ENCODE assay signal across 8 cellular contexts in the genomic region with DNA sequence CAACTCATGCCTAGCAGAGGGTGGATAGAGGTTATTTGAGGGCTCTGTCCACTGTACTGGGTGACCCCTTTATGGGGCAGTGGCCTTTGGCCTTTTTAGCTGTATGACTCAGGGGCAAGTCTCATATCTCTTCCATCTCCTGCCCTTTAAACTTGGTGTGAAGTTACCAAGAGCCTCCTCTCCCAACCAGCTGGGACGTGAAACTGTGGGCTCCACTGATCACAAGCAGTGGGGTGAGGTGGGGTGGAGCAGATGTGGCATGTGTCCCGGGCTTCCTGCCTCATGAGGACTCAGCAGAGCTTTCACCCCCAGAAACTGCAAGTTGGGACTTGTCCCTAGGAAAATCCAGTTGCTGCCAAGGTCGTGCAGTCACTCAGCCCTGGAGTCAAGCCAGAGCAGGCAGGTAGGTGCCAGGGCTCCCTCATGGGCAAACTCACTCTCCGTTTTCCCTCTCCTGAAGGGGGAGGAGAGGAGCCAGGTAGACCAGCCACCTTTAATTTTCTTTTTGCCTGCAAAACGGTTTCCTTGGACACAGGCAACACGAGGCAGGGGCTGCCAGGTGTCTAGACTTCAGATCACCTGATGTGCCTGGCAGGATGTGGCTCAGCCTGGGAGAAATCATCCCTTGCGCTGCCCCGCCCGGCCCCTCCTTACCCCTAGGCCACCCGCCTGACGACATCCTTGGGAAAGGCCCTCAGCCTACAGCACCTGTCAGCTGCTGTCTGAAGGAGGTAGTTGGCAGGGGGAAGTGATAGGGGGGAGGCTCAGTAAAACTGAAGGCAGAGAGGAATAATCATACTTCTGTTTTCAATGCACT. TPM values are rescaled to one million over a fixed set of nuclear protein-coding genes. Genes with fewer than 3 reads are reported as not detected.
DNase-seq lines count a peak whose midpoint lies in the region; ATAC-seq and TF ChIP-seq lines count a peak whose summit lies in the region.

No MANE protein-coding gene starts in this region.

- TF ChIP-seq CTCF in astrocyte of the cerebellum (IDR thresholded peaks at IDR 0.05; ENCODE audit: low read depth, low read length, missing control alignments), result no peak

- peak overlapping the region; percentile 68 for H3K27ac ChIP-seq in mesenchymal stem cell (ENCODE audit: low read length, poor library complexity, severe bottlenecking)
- peak overlapping the region; percentile 50 for H3K27ac ChIP-seq in subcutaneous abdominal adipose tissue (ENCODE audit: low read depth, low read length)

- no peak overlapping the region for H2BK12ac ChIP-seq in mesenchymal stem cell (ENCODE audit: low read length in 2 of 2)

- peak overlapping the region in 1 of 2 experiments; percentile 6 for H3K18ac ChIP-seq in mesenchymal stem cell (ENCODE audit: low read depth in 1 of 2, low read length in 2 of 2)

- H2BK5ac ChIP-seq in mesenchymal stem cell (ENCODE audit: low read depth, low read length, poor library complexity, severe bottlenecking), result peak overlapping the region; percentile 1

- H3K4me2 ChIP-seq in mesenchymal stem cell (ENCODE audit: low read length, poor library complexity, severe bottlenecking), result peak overlapping the region; percentile 74

- H3K9me3 ChIP-seq in mesenchymal stem cell (ENCODE audit: control insufficient read depth, low read length) (no peaks in the 10 kb centered on the region), subcutaneous abdominal adipose tissue (ENCODE audit: control insufficient read depth in 5 of 5, low read length in 5 of 5) (no peaks in the 10 kb centered on the region)

- no peak overlapping the region for H2AFZ ChIP-seq in mesenchymal stem cell (ENCODE audit: low read depth, low read length)

- H3K9ac ChIP-seq in mesenchymal stem cell (ENCODE audit: low read length) (peak overlapping the region; percentile 99), subcutaneous abdominal adipose tissue (ENCODE audit: low read length in 5 of 5) (peak overlapping the region in 4 of 5 donors; percentile 1 to 64 (median 41))

- WGBS in mesenchymal stem cell, result 82% methylated on average over 11 of the region's 11 CpGs

- H3K4me1 ChIP-seq in mesenchymal stem cell (ENCODE audit: control insufficient read depth, insufficient read depth, low read depth, low read length) (peaks cover 39% of the 10 kb centered on the region), subcutaneous abdominal adipose tissue (ENCODE audit: control insufficient read depth in 5 of 5, insufficient read depth in 5 of 5, low read length in 5 of 5) (peaks cover 10 to 61% (median 44%) of the 10 kb centered on the region in 5 donors)

- peak overlapping the region; percentile 50 for H4K8ac ChIP-seq in mesenchymal stem cell (ENCODE audit: low read length)

- in situ Hi-C loops in astrocyte of the cerebellum (cut with HindIII; ENCODE audit: low sequenced_read_pairs), result loop anchor here (5.0 kb wide), 1 partner anchor 55 kb away; no protein-coding TSS in a partner anchor

- H3K27me3 ChIP-seq in mesenchymal stem cell (ENCODE audit: control insufficient read depth in 1 of 2, insufficient read depth in 1 of 2, low read length in 2 of 2), result no peaks in the 10 kb centered on the region
- H3K27me3 ChIP-seq in subcutaneous abdominal adipose tissue (ENCODE audit: control insufficient read depth in 5 of 5, insufficient read depth in 4 of 5, low read length in 5 of 5), result no peaks in the 10 kb centered on the region

- DNase-seq in LoVo (ENCODE audit: low spot score) (peak; percentile 64), SKM-1 (lab: John Stamatoyannopoulos, UW; ENCODE audit: unreplicated experiment) (peak; percentile 45), astrocyte of the cerebellum (ENCODE audit: low read depth) (no peak), mesenchymal stem cell (peak; percentile 43), NCI-H1930 (lab: John Stamatoyannopoulos, UW) (no peak)

- H2BK15ac ChIP-seq in mesenchymal stem cell (ENCODE audit: low read depth, poor library complexity, severe bottlenecking), result no peak overlapping the region

- no peak for ATAC-seq in HG03565 (IDR thresholded peaks at IDR 0.05; ENCODE audit: unreplicated experiment)

- H2BK120ac ChIP-seq in mesenchymal stem cell (ENCODE audit: low read depth, low read length), result no peak overlapping the region

- no peak overlapping the region for H2AK5ac ChIP-seq in mesenchymal stem cell (ENCODE audit: low read length, severe bottlenecking)

- no peaks in the 10 kb centered on the region for H3K79me1 ChIP-seq in mesenchymal stem cell (replicated peaks; ENCODE audit: low read length, poor library complexity, severe bottlenecking)

- H3K4me3 ChIP-seq in astrocyte of the cerebellum (ENCODE audit: low read depth, low read length), result peak overlapping the region; percentile 98
- peak overlapping the region; percentile 32 to 93 for H3K4me3 ChIP-seq in mesenchymal stem cell (ENCODE audit: insufficient read depth in 1 of 2, low read depth in 1 of 2, low read length in 2 of 2)
- H3K4me3 ChIP-seq in subcutaneous abdominal adipose tissue (ENCODE audit: low read depth in 1 of 5, low read length in 5 of 5), result peak overlapping the region; percentile 10 to 29 (median 11)

- H3K36me3 ChIP-seq in mesenchymal stem cell (ENCODE audit: control insufficient read depth in 1 of 2, insufficient read depth in 2 of 2, low read depth in 1 of 2, low read length in 2 of 2), result peaks cover 54 to 73% of the 10 kb centered on the region in 2 experiments
- peaks cover 0 to 55% (median 49%) of the 10 kb centered on the region in 5 donors for H3K36me3 ChIP-seq in subcutaneous abdominal adipose tissue (ENCODE audit: control insufficient read depth in 5 of 5, insufficient read depth in 5 of 5, low read length in 5 of 5)

- no peak overlapping the region for H3K23ac ChIP-seq in mesenchymal stem cell (ENCODE audit: low read length in 2 of 2)

- H4K91ac ChIP-seq in mesenchymal stem cell (ENCODE audit: low read length), result no peak overlapping the region

- peak; percentile 20 for TF ChIP-seq POLR2A in GM15510 (IDR thresholded peaks at IDR 0.05; ENCODE audit: borderline replicate concordance, extremely low read depth, insufficient read length)

- peak overlapping the region in 1 of 2 experiments; percentile 49 for H3K14ac ChIP-seq in mesenchymal stem cell (ENCODE audit: low read length in 2 of 2)

- peak overlapping the region; percentile 26 to 40 for H3K4ac ChIP-seq in mesenchymal stem cell (ENCODE audit: low read depth in 1 of 2, low read length in 2 of 2)

RNA-seq across cellular contexts. Expression of gene CDKN1A, which starts 4.0 kb away (rescaled TPM):
- 604 TPM for polyA plus RNA-seq in mesenchymal stem cell (2013, experiment 1 of 2)
- 615 TPM for polyA plus RNA-seq in mesenchymal stem cell (2013, experiment 2 of 2)

RNA-seq across cellular contexts. Expression of gene RAB44, which starts 15.1 kb away (rescaled TPM):
- 0.01 TPM for polyA plus RNA-seq in mesenchymal stem cell (2013, experiment 1 of 2)
- polyA plus RNA-seq in mesenchymal stem cell (2013, experiment 2 of 2), result 0.01 TPM

Comparison
In these comparisons a context has a peak if more than half of its experiments do, and no peak if none do; other contexts are left out.
1. DNase-seq: peak in LoVo (single experiment), SKM-1 (single experiment) and mesenchymal stem cell (single experiment); none in astrocyte of the cerebellum (single experiment) and NCI-H1930 (0 of 2).
2. H3K4me3 ChIP-seq: peak in every context shown above with its lines; median percentile 98 in astrocyte of the cerebellum; 62 in mesenchymal stem cell; 11 in subcutaneous abdominal adipose tissue.